8 cellular contexts compared by ENCODE assay signal in genomic region chr4:38948551-38948950, GRCh38.
DNase-seq lines count a peak whose midpoint lies in the region; ATAC-seq and TF ChIP-seq lines count a peak whose summit lies in the region.

No MANE protein-coding gene starts in this region.

- H3K27ac ChIP-seq in SK-N-SH (ENCODE audit: low read depth in 2 of 2, low read length in 1 of 2): peak overlapping the region; percentile 58 to 76; a peak in 3 of 4 replicates
- H3K27ac ChIP-seq in neuronal stem cell (replicated peaks; ENCODE audit: low read length): no peak overlapping the region

- H3K79me2 ChIP-seq in SK-N-SH (ENCODE audit: insufficient read depth): no peaks in the 10 kb centered on the region

- POLR2A ChIA-PET in SK-N-SH (lab: Yijun Ruan, JAX): no interaction called here

- no peak for ATAC-seq in GM21526 (IDR thresholded peaks at IDR 0.05; ENCODE audit: low FRiP score, unreplicated experiment)

- H3K9me2 ChIP-seq in SK-N-SH: no peaks in the 10 kb centered on the region

- H3K79me1 ChIP-seq in neuronal stem cell (ENCODE audit: low read depth, low read length): no peaks in the 10 kb centered on the region

- no peak overlapping the region for H2BK5ac ChIP-seq in neuronal stem cell (ENCODE audit: low read length)

- DNase-seq in Daoy (ENCODE audit: low read depth) (peak; percentile 71), SK-N-SH (no peak), fibroblast of villous mesenchyme (ENCODE audit: low read depth) (peak; percentile 90), posterior cingulate gyrus (peak in 8 of 10 donors; percentile 19 to 89 (median 46)), NCI-H1417 treated with DMSO at 0.1 percent for 48 hours (lab: John Stamatoyannopoulos, UW) (no peak), neuronal stem cell (ENCODE audit: low spot score) (no peak), Kasumi-1 (lab: John Stamatoyannopoulos, UW) (no peak)

- H2AFZ ChIP-seq in SK-N-SH (ENCODE audit: low read depth) (no peak overlapping the region), neuronal stem cell (ENCODE audit: low read length) (no peak overlapping the region)

- WGBS in SK-N-SH (ENCODE audit: low lambda C conversion rate): 11% methylated on average over 2 of the region's 2 CpGs
- no CpG with 5 or more reads among the region's 2 CpGs for WGBS in neuronal stem cell (ENCODE audit: extremely low coverage in 2 of 2, insufficient read length in 2 of 2, insufficient replicate concordance in 1 of 2), 2 donors

- H3K27me3 ChIP-seq in SK-N-SH (ENCODE audit: insufficient read depth) (no peaks in the 10 kb centered on the region), neuronal stem cell (ENCODE audit: control insufficient read depth in 3 of 3, insufficient read depth in 3 of 3, low read depth in 1 of 3, low read length in 3 of 3) (no peaks in the 10 kb centered on the region)

- H2AK5ac ChIP-seq in neuronal stem cell (ENCODE audit: low read depth, low read length): no peak overlapping the region

- no peak overlapping the region for H3K4ac ChIP-seq in neuronal stem cell (ENCODE audit: low read length)

- intact Hi-C loops in posterior cingulate gyrus (cut with DNase I): no loop called here

- no peak overlapping the region for H2BK15ac ChIP-seq in neuronal stem cell (ENCODE audit: low read length)

- no peaks in the 10 kb centered on the region for H4K20me1 ChIP-seq in SK-N-SH (ENCODE audit: insufficient read depth)

- H2BK120ac ChIP-seq in neuronal stem cell (ENCODE audit: low read depth, low read length): no peak overlapping the region

- H3K4me3 ChIP-seq in SK-N-SH (ENCODE audit: low read depth in 2 of 2, low read length in 1 of 2) (no peak overlapping the region), fibroblast of villous mesenchyme (ENCODE audit: low read depth, low read length) (no peak overlapping the region), neuronal stem cell (ENCODE audit: low read length in 2 of 2) (no peak overlapping the region)

- H3K4me1 ChIP-seq in SK-N-SH (ENCODE audit: control insufficient read depth in 1 of 2, insufficient read depth in 2 of 2, low read depth in 1 of 2, low read length in 1 of 2) (peaks cover 11 to 13% of the 10 kb centered on the region in 2 experiments), neuronal stem cell (ENCODE audit: control insufficient read depth in 2 of 2, insufficient read depth in 1 of 2, low read depth in 1 of 2, low read length in 2 of 2) (peaks cover 0 to under 1% of the 10 kb centered on the region in 2 donors)

- peak; percentile 47 to 81; a peak in 3 of 4 replicates for TF ChIP-seq EP300 in SK-N-SH (IDR thresholded peaks at IDR 0.05; ENCODE audit: borderline replicate concordance in 1 of 2, low read depth in 1 of 2, low read length in 1 of 2)

- H4K91ac ChIP-seq in neuronal stem cell (ENCODE audit: low read depth, low read length, poor library complexity): no peak overlapping the region

- H3F3A ChIP-seq in SK-N-SH (replicated peaks; ENCODE audit: insufficient read depth): peaks cover 36% of the 10 kb centered on the region

- no peak overlapping the region for H3K23ac ChIP-seq in neuronal stem cell (ENCODE audit: low read depth, low read length, poor library complexity)

- H3K18ac ChIP-seq in neuronal stem cell (ENCODE audit: low read length): no peak overlapping the region

- TF ChIP-seq CTCF in SK-N-SH (IDR thresholded peaks at IDR 0.05): no peak
- no peak for TF ChIP-seq CTCF in fibroblast of villous mesenchyme (IDR thresholded peaks at IDR 0.05; ENCODE audit: insufficient read depth, low read depth, low read length)

- TF ChIP-seq RAD21 in SK-N-SH (IDR thresholded peaks at IDR 0.05; ENCODE audit: low read length): no peak

- H3K4me2 ChIP-seq in SK-N-SH: peak overlapping the region; percentile 47
- H3K4me2 ChIP-seq in neuronal stem cell (ENCODE audit: insufficient read depth, low read length, poor library complexity, severe bottlenecking): no peak overlapping the region

- CTCF ChIA-PET in SK-N-SH (lab: Yijun Ruan, JAX): interaction anchor here (1.4 to 2.6 kb wide), 3 partner anchors 10 to 187 kb away, joined by 5 to 7 read pairs (median 7); no protein-coding TSS in a partner anchor

- H3K14ac ChIP-seq in neuronal stem cell (ENCODE audit: low read length): no peak overlapping the region

- H3K9ac ChIP-seq in SK-N-SH: no peak overlapping the region; the same call in 1 of the 2 replicates
- H3K9ac ChIP-seq in neuronal stem cell (ENCODE audit: low read depth, low read length, poor library complexity): no peak overlapping the region

- H3K36me3 ChIP-seq in SK-N-SH (replicated peaks in 1 of 2; ENCODE audit: control insufficient read depth in 1 of 2, insufficient read depth in 2 of 2, low read length in 1 of 2) (peaks cover 0 to 17% of the 10 kb centered on the region in 2 experiments), neuronal stem cell (replicated peaks in 1 of 2; ENCODE audit: control insufficient read depth in 2 of 2, insufficient read depth in 2 of 2, low read length in 2 of 2) (no peaks in the 10 kb centered on the region)

- H3K9me3 ChIP-seq in SK-N-SH (no peaks in the 10 kb centered on the region), neuronal stem cell (replicated peaks in 1 of 2; ENCODE audit: control insufficient read depth in 2 of 2, insufficient read depth in 1 of 2, low read depth in 1 of 2, low read length in 2 of 2) (no peaks in the 10 kb centered on the region)

- no peak overlapping the region for H4K8ac ChIP-seq in neuronal stem cell (ENCODE audit: low read depth, low read length)

- no peak overlapping the region for H2BK12ac ChIP-seq in neuronal stem cell (ENCODE audit: low read length)

TF ChIP-seq in SK-N-SH, 30 proteins besides CTCF, POLR2A, EP300 and RAD21 (continues in another document):
- TF ChIP-seq CHD2 (IDR thresholded peaks at IDR 0.05; ENCODE audit: low read length, partially characterized antibody) (no peak), ZBTB33 (IDR thresholded peaks at IDR 0.05; ENCODE audit: borderline replicate concordance, low read depth) (no peak), NRF1 (IDR thresholded peaks at IDR 0.05; ENCODE audit: low read depth, low read length) (no peak), TEAD4 (IDR thresholded peaks at IDR 0.05; ENCODE audit: borderline replicate concordance, insufficient read depth) (peak; percentile 79; the same call in 1 of the 2 replicates), SIN3A (IDR thresholded peaks at IDR 0.05; ENCODE audit: borderline replicate concordance, low read depth, low read length) (peak; percentile 66), REST (IDR thresholded peaks at IDR 0.05; ENCODE audit: low read depth, low read length) (no peak), FOXM1 (IDR thresholded peaks at IDR 0.05; ENCODE audit: low read depth) (0 out of 2 replicates have a peak, but pooled peaks have one; percentile 18), RFX5 (IDR thresholded peaks at IDR 0.05; ENCODE audit: low read length) (no peak), TAF1 (IDR thresholded peaks at IDR 0.05; ENCODE audit: borderline replicate concordance, low read depth, low read length) (no peak), USF2 (IDR thresholded peaks at IDR 0.05; ENCODE audit: borderline replicate concordance, low read depth, low read length) (no peak), NFIC (IDR thresholded peaks at IDR 0.05; ENCODE audit: borderline replicate concordance) (peak; percentile 76), RCOR1 (IDR thresholded peaks at IDR 0.05; ENCODE audit: low read length) (no peak)

Comparison
In these comparisons a context has a peak if more than half of its experiments do, and no peak if none do; other contexts are left out.
1. DNase-seq: peak in Daoy (single experiment), fibroblast of villous mesenchyme (single experiment) and posterior cingulate gyrus (8 of 10); none in SK-N-SH (single experiment), NCI-H1417 treated with DMSO at 0.1 percent for 48 hours (single experiment), neuronal stem cell (single experiment) and Kasumi-1 (0 of 2).